In the genomic region with DNA sequence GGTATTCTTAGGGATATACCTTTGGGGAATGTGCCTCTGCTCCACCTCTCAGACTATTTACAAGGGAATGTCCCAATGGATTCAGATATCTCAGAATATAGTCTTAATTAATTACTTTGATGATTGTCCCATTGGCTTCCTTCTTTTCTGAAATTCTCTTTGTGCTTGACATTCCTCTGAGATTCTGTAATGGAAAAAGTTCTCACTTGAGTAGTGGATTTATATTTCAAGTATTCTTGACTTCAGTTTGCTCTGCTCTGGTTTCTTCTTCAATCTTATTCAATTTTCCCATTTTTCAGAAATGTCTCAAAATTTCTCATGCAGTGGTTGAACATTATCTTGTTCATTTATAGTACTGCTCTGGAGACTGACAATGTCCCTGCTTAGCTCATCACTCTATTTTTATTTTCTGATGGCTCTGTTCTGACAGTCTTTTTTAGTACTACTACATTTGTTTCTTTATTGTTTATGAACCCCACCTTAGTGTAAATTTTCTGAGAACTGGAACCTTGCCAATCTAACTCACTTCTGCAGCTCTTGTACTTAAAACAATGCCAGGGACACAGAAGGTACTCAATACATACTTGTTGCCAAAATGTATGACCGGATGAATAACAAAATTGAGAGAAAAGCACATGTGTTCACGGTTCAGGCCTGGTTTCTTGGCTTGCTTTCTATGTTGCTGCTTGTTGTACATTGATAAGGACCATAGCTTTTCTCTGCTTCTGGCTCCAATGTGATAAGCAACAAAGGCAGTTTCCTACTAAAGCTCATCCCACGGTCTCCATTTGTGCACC, we compare ENCODE assay signal across 19 cellular contexts.
A peak's percentile ranks its signal among the peaks of the same experiment; 100 is the strongest.
DNase-seq lines count a peak whose midpoint lies in the region; ATAC-seq and TF ChIP-seq lines count a peak whose summit lies in the region.
"Had no signal": no experiment of that assay in that cellular context is flagged by ENCODE, and none has a peak within 500 bp of the region (broad histone marks: within the 10 kb centered on the region; RNA-seq: fewer than 3 reads in every experiment).

No MANE protein-coding gene starts in this region.

- peak; percentile 2 for DNase-seq in DMS79 (lab: John Stamatoyannopoulos, UW)
- DNase-seq in NCI-H345 (lab: John Stamatoyannopoulos, UW) = peak; percentile 89
- DNase-seq in body of pancreas = no peak
- DNase-seq in neural progenitor cell (ENCODE audit: low spot score) = no peak
- no peak for DNase-seq in T-helper 17 cell
- no peak for DNase-seq in cortex of kidney (lab: John Stamatoyannopoulos, UW)
- DNase-seq: activated CD4-positive, alpha-beta memory T cell treated with anti-CD3 and anti-CD28 coated beads, Interleukin-2, amount 10 ng/mL, durations not matched to agents 7 days and 5 days; activated T-cell treated with anti-CD3 and anti-CD28 coated beads, Interleukin-2, amount 50 U/mL, for 48 hours; caudate nucleus; KG1; NCI-H2107; NCI-H774; Peyer's patch; stimulated activated CD4-positive, alpha-beta T cell treated with anti-CD3 and anti-CD28 coated beads, Interleukin-12 subunit alpha, Interleukin-12 subunit beta, amount 100 ng/mL, for 4 hours had no signal

- no peak for TF ChIP-seq POLR2A in body of pancreas (IDR thresholded peaks at IDR 0.05)

- H3K4me3 ChIP-seq in body of pancreas (no peak overlapping the region), neural progenitor cell (no peak overlapping the region)
- H3K4me3 ChIP-seq: Peyer's patch had no signal

- H3K9me3 ChIP-seq in body of pancreas (no peaks in the 10 kb centered on the region), neural progenitor cell (ENCODE audit: low read depth) (no peaks in the 10 kb centered on the region), T-helper 17 cell (ENCODE audit: control insufficient read depth, low read length, poor library complexity, severe bottlenecking) (no peaks in the 10 kb centered on the region)
- H3K9me3 ChIP-seq: Peyer's patch had no signal

- intact Hi-C loops in body of pancreas (cut with DNase I) = no loop called here

- H3K4me3 Mint-ChIP-seq in neural progenitor cell (no peak overlapping the region), T-helper 17 cell (no peak overlapping the region)
- H3K4me3 Mint-ChIP-seq: activated CD4-positive, alpha-beta memory T cell treated with anti-CD3 and anti-CD28 coated beads, Interleukin-2, amount 10 ng/mL, durations not matched to agents 7 days and 5 days; B cell; natural killer cell treated with Interleukin-12 subunit alpha and Interleukin-12 subunit beta and Interleukin-15 and Interleukin-18, amount 100 ng/mL, for 72 hours had no signal

- H3K36me3 ChIP-seq in body of pancreas (replicated peaks in 1 of 2; ENCODE audit: insufficient read depth in 1 of 2, low read depth in 2 of 2) (no peaks in the 10 kb centered on the region), neural progenitor cell (no peaks in the 10 kb centered on the region)
- H3K36me3 ChIP-seq: Peyer's patch had no signal

- no peaks in the 10 kb centered on the region for H3K79me2 ChIP-seq in neural progenitor cell (ENCODE audit: low read depth)

- H4K20me1 ChIP-seq in neural progenitor cell (ENCODE audit: low read depth) = no peaks in the 10 kb centered on the region

- H3K27me3 ChIP-seq in body of pancreas (no peaks in the 10 kb centered on the region), neural progenitor cell (no peaks in the 10 kb centered on the region)
- H3K27me3 ChIP-seq: Peyer's patch had no signal

- H3K4me1 Mint-ChIP-seq in neural progenitor cell (no peaks in the 10 kb centered on the region), T-helper 17 cell (no peaks in the 10 kb centered on the region)
- H3K4me1 Mint-ChIP-seq: activated CD4-positive, alpha-beta memory T cell treated with anti-CD3 and anti-CD28 coated beads, Interleukin-2, amount 10 ng/mL, durations not matched to agents 7 days and 5 days; B cell had no signal

- no peak for TF ChIP-seq CTCF in body of pancreas (IDR thresholded peaks at IDR 0.05)
- no peak for TF ChIP-seq CTCF in neural progenitor cell (IDR thresholded peaks at IDR 0.05)

- no peak overlapping the region for H3K27ac Mint-ChIP-seq in neural progenitor cell
- no peak overlapping the region for H3K27ac Mint-ChIP-seq in T-helper 17 cell
- H3K27ac Mint-ChIP-seq: activated CD4-positive, alpha-beta memory T cell treated with anti-CD3 and anti-CD28 coated beads, Interleukin-2, amount 10 ng/mL, durations not matched to agents 7 days and 5 days; activated naive CD4-positive, alpha-beta T cell treated with anti-CD3 and anti-CD28 coated beads, Interleukin-2, amount 50 U/mL, for 72 hours; B cell; natural killer cell treated with Interleukin-12 subunit alpha and Interleukin-12 subunit beta and Interleukin-15 and Interleukin-18, amount 100 ng/mL, for 72 hours had no signal

- H3K9me3 Mint-ChIP-seq in neural progenitor cell = no peaks in the 10 kb centered on the region

- H3K36me3 Mint-ChIP-seq in neural progenitor cell (no peaks in the 10 kb centered on the region), T-helper 17 cell (ENCODE audit: low read depth) (no peaks in the 10 kb centered on the region)
- H3K36me3 Mint-ChIP-seq: activated naive CD4-positive, alpha-beta T cell treated with anti-CD3 and anti-CD28 coated beads, Interleukin-2, amount 50 U/mL, for 72 hours; natural killer cell treated with Interleukin-12 subunit alpha and Interleukin-12 subunit beta and Interleukin-15 and Interleukin-18, amount 100 ng/mL, for 72 hours had no signal

- ATAC-seq in body of pancreas (peak; percentile 12), T-helper 17 cell (no peak), GM21786 (IDR thresholded peaks at IDR 0.05; ENCODE audit: unreplicated experiment) (no peak)
- ATAC-seq: activated naive CD4-positive, alpha-beta T cell treated with anti-CD3 and anti-CD28 coated beads, Interleukin-2, amount 50 U/mL, for 72 hours; HCT116; natural killer cell treated with Interleukin-12 subunit alpha and Interleukin-12 subunit beta and Interleukin-15 and Interleukin-18, amount 100 ng/mL, for 72 hours had no signal

- H3K27ac ChIP-seq in body of pancreas = no peak overlapping the region
- H3K27ac ChIP-seq in neural progenitor cell = no peak overlapping the region
- H3K27ac ChIP-seq: Peyer's patch had no signal

- H3K27me3 Mint-ChIP-seq in neural progenitor cell (ENCODE audit: insufficient read depth, low read depth) (no peaks in the 10 kb centered on the region), T-helper 17 cell (no peaks in the 10 kb centered on the region)
- H3K27me3 Mint-ChIP-seq: activated CD4-positive, alpha-beta memory T cell treated with anti-CD3 and anti-CD28 coated beads, Interleukin-2, amount 10 ng/mL, durations not matched to agents 7 days and 5 days; B cell; natural killer cell treated with Interleukin-12 subunit alpha and Interleukin-12 subunit beta and Interleukin-15 and Interleukin-18, amount 100 ng/mL, for 72 hours had no signal

- no peaks in the 10 kb centered on the region for H3F3A ChIP-seq in neural progenitor cell (ENCODE audit: low read depth)

- H3K4me2 ChIP-seq in neural progenitor cell = no peak overlapping the region

- no peaks in the 10 kb centered on the region for H3K4me1 ChIP-seq in body of pancreas
- H3K4me1 ChIP-seq in neural progenitor cell = no peaks in the 10 kb centered on the region
- H3K4me1 ChIP-seq: Peyer's patch had no signal

- 17 to 32% methylated on average over 3 of the region's 3 CpGs for WGBS in body of pancreas, 2 donors

- no peak overlapping the region for H3K9ac ChIP-seq in neural progenitor cell

- peak overlapping the region; percentile 54 for H2AFZ ChIP-seq in neural progenitor cell (replicated peaks)

Comparison
In these comparisons a context has a peak if more than half of its experiments do, and no peak if none do; other contexts are left out.
1. DNase-seq: peak in DMS79 (single experiment) and NCI-H345 (single experiment); none in body of pancreas (0 of 4), neural progenitor cell (single experiment), T-helper 17 cell (0 of 3) and cortex of kidney (single experiment).